In genomic region chr16:86158688-86159360, GRCh38 we compare ENCODE assay signal across 1 cellular context.
A peak's percentile ranks its signal among the peaks of the same experiment; 100 is the strongest.
TF ChIP-seq lines count a peak whose summit lies in the region.

No MANE protein-coding gene starts in this region.

TF ChIP-seq in K562, 482 proteins besides CTCF, POLR2A, EP300 and RAD21 (continued from another document and continues in another):
- peak; percentile 90 for TF ChIP-seq ZBTB40 (IDR thresholded peaks at IDR 0.05)
- no peak for TF ChIP-seq ZBTB40 (CRISPR knock-in tag; IDR thresholded peaks at IDR 0.05)
- peak; percentile 29; the same call in 1 of the 2 replicates for TF ChIP-seq CXXC5 (CRISPR knock-in tag; IDR thresholded peaks at IDR 0.05)
- TF ChIP-seq RBM25 (IDR thresholded peaks at IDR 0.05; ENCODE audit: low read depth, low read length, severe bottlenecking): peak; percentile 45
- no peak for TF ChIP-seq ZNF830 (CRISPR knock-in tag; IDR thresholded peaks at IDR 0.05)
- peak; percentile 51 for TF ChIP-seq E2F8 (IDR thresholded peaks at IDR 0.05; ENCODE audit: low read depth, partially characterized antibody)
- peak; percentile 62 for TF ChIP-seq ZFP36 (IDR thresholded peaks at IDR 0.05; ENCODE audit: low read depth, low read length, partially characterized antibody)
- TF ChIP-seq XRCC3 (IDR thresholded peaks at IDR 0.05): no peak
- peak; percentile 92 for TF ChIP-seq ELF1 (tag; IDR thresholded peaks at IDR 0.05)
- TF ChIP-seq CREM (IDR thresholded peaks at IDR 0.05; ENCODE audit: low read depth): peak; percentile 47; the same call in 1 of the 2 replicates
- no peak for TF ChIP-seq UBTF (IDR thresholded peaks at IDR 0.05; ENCODE audit: borderline replicate concordance in 1 of 2, low read depth in 2 of 2, low read length in 2 of 2)
- TF ChIP-seq RREB1 (CRISPR knock-in tag; IDR thresholded peaks at IDR 0.05): no peak
- TF ChIP-seq IRF1 (CRISPR knock-in tag; IDR thresholded peaks at IDR 0.05; ENCODE audit: borderline replicate concordance): no peak
- no peak for TF ChIP-seq ZNF407 (IDR thresholded peaks at IDR 0.05; ENCODE audit: low read depth)
- no peak for TF ChIP-seq NCOA4 (IDR thresholded peaks at IDR 0.05; ENCODE audit: partially characterized antibody)
- 0 out of 2 replicates have a peak, but pooled peaks have one; percentile 47 for TF ChIP-seq ZNF584 (CRISPR knock-in tag; IDR thresholded peaks at IDR 0.05; ENCODE audit: low read depth)
- no peak for TF ChIP-seq ZC3H11A (IDR thresholded peaks at IDR 0.05; ENCODE audit: low read depth, low read length)
- TF ChIP-seq TRIM28 (IDR thresholded peaks at IDR 0.05): no peak
- TF ChIP-seq NR2F6 (CRISPR knock-in tag; IDR thresholded peaks at IDR 0.05): no peak
- TF ChIP-seq CAMTA2 (CRISPR knock-in tag; conservative IDR thresholded peaks at IDR 0.05): no peak
